In genomic region chr4:39668835-39669234, GRCh38 we compare ENCODE assay signal across 33 cellular contexts.
"Had no signal": no experiment of that assay in that cellular context is flagged by ENCODE, and none has a peak within 500 bp of the region (broad histone marks: within the 10 kb centered on the region; RNA-seq: fewer than 3 reads in every experiment).

No MANE protein-coding gene starts in this region.

- H3K27me3 ChIP-seq: body of pancreas, breast epithelium, cardiac muscle cell, colonic mucosa, esophagus squamous epithelium, gastroesophageal sphincter, heart right ventricle had no signal

- H3K27me3 Mint-ChIP-seq: activated T-cell treated with anti-CD3 and anti-CD28 coated beads, Interleukin-2, amount 50 U/mL, for 24 hours; T-helper 17 cell had no signal

- H3K36me3 Mint-ChIP-seq: activated naive CD4-positive, alpha-beta T cell treated with anti-CD3 and anti-CD28 coated beads, Interleukin-2, amount 10 ng/mL, durations not matched to agents 7 days and 5 days; activated naive CD4-positive, alpha-beta T cell treated with anti-CD3 and anti-CD28 coated beads, Interleukin-2, amount 50 U/mL, for 72 hours; activated naive CD8-positive, alpha-beta T cell treated with anti-CD3 and anti-CD28 coated beads, Interleukin-2, amount 10 ng/mL, durations not matched to agents 7 days and 5 days; WTC11 had no signal

- DNase-seq: activated CD4-positive, alpha-beta memory T cell treated with anti-CD3 and anti-CD28 coated beads, Interleukin-2, amount 10 ng/mL, durations not matched to agents 7 days and 5 days; activated CD4-positive, alpha-beta T cell treated with anti-CD3 and anti-CD28 coated beads for 1 hour; activated CD4-positive, alpha-beta T cell treated with anti-CD3 and anti-CD28 coated beads for 4 hours; activated CD4-positive, alpha-beta T cell treated with anti-CD3 and anti-CD28 coated beads, Interleukin-2, amount 10 ng/mL, durations not matched to agents 7 days and 5 days; activated CD4-positive, alpha-beta T cell treated with anti-CD3 and anti-CD28 coated beads, Interleukin-2, amount 50 U/mL, for 4 hours; activated CD8-positive, alpha-beta memory T cell treated with anti-CD3 and anti-CD28 coated beads, Interleukin-2, amount 50 U/mL, for 48 hours; activated gamma-delta T cell; activated naive CD4-positive, alpha-beta T cell; activated naive CD4-positive, alpha-beta T cell treated with anti-CD3 and anti-CD28 coated beads, Interleukin-2, amount 10 ng/mL, durations not matched to agents 7 days and 5 days; activated naive CD8-positive, alpha-beta T cell treated with anti-CD3 and anti-CD28 coated beads, Interleukin-2, amount 10 ng/mL, durations not matched to agents 7 days and 5 days; activated T-cell treated with anti-CD3 and anti-CD28 coated beads for 4 hours; activated T-cell treated with anti-CD3 and anti-CD28 coated beads, Interleukin-2, amount 50 U/mL, for 24 hours; activated T-cell treated with anti-CD3 and anti-CD28 coated beads, Interleukin-2, amount 50 U/mL, for 72 hours; amniotic stem cell; body of pancreas; central memory CD4-positive, alpha-beta T cell; cerebellar nuclear complex; colonic mucosa; effector CD8-positive, alpha-beta T cell; esophagus squamous epithelium; foreskin melanocyte; heart right ventricle; T-helper 1 cell; T-helper 17 cell; T1000 had no signal

- H3K9me3 ChIP-seq: body of pancreas, breast epithelium, colonic mucosa, esophagus squamous epithelium, gastroesophageal sphincter, heart right ventricle had no signal

- ATAC-seq: activated naive CD4-positive, alpha-beta T cell treated with anti-CD3 and anti-CD28 coated beads, Interleukin-2, amount 50 U/mL, for 72 hours; activated T-cell treated with anti-CD3 and anti-CD28 coated beads, Interleukin-2, amount 50 U/mL, for 72 hours; body of pancreas; gastroesophageal sphincter; heart right ventricle; T-helper 17 cell; WTC11 had no signal

- H3K9me3 Mint-ChIP-seq: activated CD4-positive, alpha-beta memory T cell treated with anti-CD3 and anti-CD28 coated beads, Interleukin-2, amount 10 ng/mL, durations not matched to agents 7 days and 5 days; activated CD4-positive, alpha-beta T cell treated with anti-CD3 and anti-CD28 coated beads, Interleukin-2, amount 10 ng/mL, durations not matched to agents 7 days and 5 days; activated naive CD4-positive, alpha-beta T cell treated with anti-CD3 and anti-CD28 coated beads, Interleukin-2, amount 10 ng/mL, durations not matched to agents 7 days and 5 days; activated naive CD4-positive, alpha-beta T cell treated with anti-CD3 and anti-CD28 coated beads, Interleukin-2, amount 50 U/mL, for 72 hours; activated naive CD8-positive, alpha-beta T cell treated with anti-CD3 and anti-CD28 coated beads, Interleukin-2, amount 10 ng/mL, durations not matched to agents 7 days and 5 days; activated T-cell treated with anti-CD3 and anti-CD28 coated beads, Interleukin-2, amount 50 U/mL, for 24 hours; T-helper 2 cell treated with Interferon-gamma antibody and Interleukin-4, amounts not matched to agents 5 μg/mL and 100 μg/mL, for 36 hours had no signal

- H3K4me1 ChIP-seq: body of pancreas, breast epithelium, colonic mucosa, esophagus squamous epithelium, gastroesophageal sphincter, heart right ventricle had no signal

- H3K4me3 Mint-ChIP-seq: activated CD4-positive, alpha-beta memory T cell treated with anti-CD3 and anti-CD28 coated beads, Interleukin-2, amount 10 ng/mL, durations not matched to agents 7 days and 5 days; activated CD4-positive, alpha-beta T cell treated with anti-CD3 and anti-CD28 coated beads, Interleukin-2, amount 10 ng/mL, durations not matched to agents 7 days and 5 days; activated naive CD4-positive, alpha-beta T cell treated with anti-CD3 and anti-CD28 coated beads, Interleukin-2, amount 10 ng/mL, durations not matched to agents 7 days and 5 days; activated naive CD8-positive, alpha-beta T cell treated with anti-CD3 and anti-CD28 coated beads, Interleukin-2, amount 10 ng/mL, durations not matched to agents 7 days and 5 days; activated T-cell treated with anti-CD3 and anti-CD28 coated beads, Interleukin-2, amount 50 U/mL, for 24 hours; activated T-cell treated with anti-CD3 and anti-CD28 coated beads, Interleukin-2, amount 50 U/mL, for 72 hours; T-helper 17 cell; T-helper 2 cell treated with Interferon-gamma antibody and Interleukin-4, amounts not matched to agents 5 μg/mL and 100 μg/mL, for 36 hours; WTC11 had no signal

- H3K4me3 ChIP-seq: body of pancreas, breast epithelium, cardiac muscle cell, colonic mucosa, esophagus squamous epithelium, gastroesophageal sphincter, heart right ventricle had no signal

- H3K27ac ChIP-seq: body of pancreas, breast epithelium, cardiac muscle cell, colonic mucosa, epithelial cell of prostate, esophagus squamous epithelium, gastroesophageal sphincter, heart right ventricle, VCaP had no signal

- H3K36me3 ChIP-seq: breast epithelium, cardiac muscle cell, colonic mucosa, esophagus squamous epithelium, gastroesophageal sphincter, heart right ventricle had no signal

- H3K27ac Mint-ChIP-seq: activated CD4-positive, alpha-beta memory T cell treated with anti-CD3 and anti-CD28 coated beads, Interleukin-2, amount 10 ng/mL, durations not matched to agents 7 days and 5 days; activated CD4-positive, alpha-beta T cell treated with anti-CD3 and anti-CD28 coated beads, Interleukin-2, amount 10 ng/mL, durations not matched to agents 7 days and 5 days; activated naive CD4-positive, alpha-beta T cell treated with anti-CD3 and anti-CD28 coated beads, Interleukin-2, amount 10 ng/mL, durations not matched to agents 7 days and 5 days; activated naive CD4-positive, alpha-beta T cell treated with anti-CD3 and anti-CD28 coated beads, Interleukin-2, amount 50 U/mL, for 72 hours; activated naive CD8-positive, alpha-beta T cell treated with anti-CD3 and anti-CD28 coated beads, Interleukin-2, amount 10 ng/mL, durations not matched to agents 7 days and 5 days; activated T-cell treated with anti-CD3 and anti-CD28 coated beads, Interleukin-2, amount 50 U/mL, for 24 hours; activated T-cell treated with anti-CD3 and anti-CD28 coated beads, Interleukin-2, amount 50 U/mL, for 72 hours; T-helper 17 cell; T-helper 2 cell treated with Interferon-gamma antibody and Interleukin-4, amounts not matched to agents 5 μg/mL and 100 μg/mL, for 36 hours; WTC11 had no signal

- H3K4me1 Mint-ChIP-seq: activated CD4-positive, alpha-beta memory T cell treated with anti-CD3 and anti-CD28 coated beads, Interleukin-2, amount 10 ng/mL, durations not matched to agents 7 days and 5 days; activated CD4-positive, alpha-beta T cell treated with anti-CD3 and anti-CD28 coated beads, Interleukin-2, amount 10 ng/mL, durations not matched to agents 7 days and 5 days; activated naive CD4-positive, alpha-beta T cell treated with anti-CD3 and anti-CD28 coated beads, Interleukin-2, amount 10 ng/mL, durations not matched to agents 7 days and 5 days; T-helper 17 cell; WTC11 had no signal
